In genomic region chr17:9905902-9906301, GRCh38 we compare ENCODE assay signal across 9 cellular contexts. TPM values are rescaled to one million over a fixed set of nuclear protein-coding genes. Genes with fewer than 3 reads are reported as not detected.
DNase-seq lines count a peak whose midpoint lies in the region; ATAC-seq, FAIRE-seq and TF ChIP-seq lines count a peak whose summit lies in the region.
"Had no signal": no experiment of that assay in that cellular context is flagged by ENCODE, and none has a peak within 500 bp of the region (broad histone marks: within the 10 kb centered on the region; RNA-seq: fewer than 3 reads in every experiment).

No MANE protein-coding gene starts in this region.

- WGBS in adrenal gland, 4 donors: 13 to 23% (median 16%) methylated on average over 4 of the region's 4 CpGs
- WGBS in HepG2 (ENCODE audit: low lambda C conversion rate): 17% methylated on average over 4 of the region's 4 CpGs

- no peaks in the 10 kb centered on the region for H3K9me3 ChIP-seq in adrenal gland (replicated peaks in 1 of 3)
- H3K9me3 ChIP-seq in HepG2 (ENCODE audit: low read length): no peaks in the 10 kb centered on the region

- no peaks in the 10 kb centered on the region for H3K79me2 ChIP-seq in HepG2 (ENCODE audit: insufficient read depth, low read length)

- H3K4me1 ChIP-seq in adrenal gland (replicated peaks in 1 of 2): no peaks in the 10 kb centered on the region
- no peaks in the 10 kb centered on the region for H3K4me1 ChIP-seq in HepG2 (ENCODE audit: insufficient read depth, low read length)

- H4K20me1 ChIP-seq in HepG2 (ENCODE audit: insufficient read depth, low read length): no peaks in the 10 kb centered on the region

- POLR2A ChIA-PET in HepG2 (lab: Yijun Ruan, JAX): no interaction called here

- no peak overlapping the region for H3K9ac ChIP-seq in HepG2 (ENCODE audit: insufficient read depth, low read depth, low read length)

- intact Hi-C loops in adrenal gland (cut with DNase I): no loop called here
- intact Hi-C loops in HepG2 (cut with micrococcal nuclease; ENCODE audit: unreplicated experiment): no loop called here

- no peak for FAIRE-seq in HepG2 (lab: Jason Lieb, UNC)

- TF ChIP-seq POLR2A in adrenal gland (IDR thresholded peaks at IDR 0.05) (no peak), HepG2 (IDR thresholded peaks at IDR 0.05; ENCODE audit: insufficient read depth in 1 of 2, low read depth in 2 of 2, low read length in 2 of 2) (no peak)

- ATAC-seq in HG02798 (IDR thresholded peaks at IDR 0.05; ENCODE audit: poor library complexity, unreplicated experiment) (peak; percentile 47), HepG2 (peak; percentile 42; the same call in 1 of the 3 replicates), HG03139 (IDR thresholded peaks at IDR 0.05; ENCODE audit: unreplicated experiment) (no peak), GM21619 (IDR thresholded peaks at IDR 0.05; ENCODE audit: unreplicated experiment) (no peak), HG02852 (IDR thresholded peaks at IDR 0.05; ENCODE audit: unreplicated experiment) (no peak)

- no peak overlapping the region for H2AFZ ChIP-seq in HepG2 (ENCODE audit: low read length)

- no TSS peak for BruUV-seq in HepG2 (replicated peaks; lab: Mats Ljungman, UMichigan)

- no peak overlapping the region for H3K27ac ChIP-seq in adrenal gland
- H3K27ac ChIP-seq in HepG2 (ENCODE audit: extremely low read length, insufficient read depth, low read length): no peak overlapping the region

- no peak for TF ChIP-seq EP300 in HepG2 (IDR thresholded peaks at IDR 0.05; ENCODE audit: low read depth in 2 of 2, low read length in 2 of 2)
- no peak for TF ChIP-seq EP300 in HepG2 (CRISPR knock-in tag; IDR thresholded peaks at IDR 0.05; ENCODE audit: borderline replicate concordance)

- TF ChIP-seq CTCF in adrenal gland (IDR thresholded peaks at IDR 0.05): peak in 5 of 6 experiments; percentile 15 to 41 (median 37)
- TF ChIP-seq CTCF in HepG2 (CRISPR knock-in tag; IDR thresholded peaks at IDR 0.05): peak; percentile 23; the same call in 1 of the 2 replicates

- DNase-seq in EH (ENCODE audit: low read depth) (peak; percentile 15), adrenal gland (peak in 1 of 7 donors; percentile 38), HepG2 (ENCODE audit: low spot score) (peak; percentile 3), SHP77 treated with DMSO at 0.1 percent for 48 hours (lab: John Stamatoyannopoulos, UW) (no peak)

- in situ Hi-C loops in HepG2 (cut with HindIII; ENCODE audit: extremely low pct_ligation_motif_present, low pct_unique_long_range_greater_than_20kb): no loop called here

- no peak overlapping the region for H3K4me2 ChIP-seq in HepG2 (ENCODE audit: low read depth, low read length)

- H3K27me3 ChIP-seq in adrenal gland: no peaks in the 10 kb centered on the region
- peaks cover 0 to 11% of the 10 kb centered on the region in 2 experiments; a peak in 3 of 5 replicates for H3K27me3 ChIP-seq in HepG2 (ENCODE audit: control insufficient read depth in 1 of 2, insufficient read depth in 2 of 2, low read length in 2 of 2)

- no peak for TF ChIP-seq RAD21 in HepG2 (CRISPR knock-in tag; IDR thresholded peaks at IDR 0.05)

- no peak overlapping the region for H3K4me3 ChIP-seq in adrenal gland
- no peak overlapping the region for H3K4me3 ChIP-seq in HepG2 (replicated peaks in 1 of 3; ENCODE audit: insufficient read depth in 1 of 3, low read depth in 2 of 3, low read length in 3 of 3)

- CTCF ChIA-PET in HepG2 (lab: Yijun Ruan, JAX; ENCODE audit: low intra/inter-chr PET ratio, low total read pairs): no interaction called here

- H3K36me3 ChIP-seq in adrenal gland (replicated peaks in 1 of 2): no peaks in the 10 kb centered on the region
- no peaks in the 10 kb centered on the region for H3K36me3 ChIP-seq in HepG2 (replicated peaks in 1 of 2; ENCODE audit: control insufficient read depth in 1 of 2, insufficient read depth in 2 of 2, low read length in 2 of 2)

TF ChIP-seq in HepG2, 621 proteins besides CTCF, POLR2A, EP300 and RAD21 (continues in another document):
- TF ChIP-seq SIX1 (CRISPR knock-in tag; IDR thresholded peaks at IDR 0.05; ENCODE audit: borderline replicate concordance) (no peak), HMGXB4 (CRISPR knock-in tag; IDR thresholded peaks at IDR 0.05; ENCODE audit: borderline replicate concordance in 1 of 2, low read depth in 1 of 2) (no peak), ZNF816 (CRISPR knock-in tag; IDR thresholded peaks at IDR 0.05; ENCODE audit: borderline replicate concordance) (no peak), ZNF75D (CRISPR knock-in tag; IDR thresholded peaks at IDR 0.05; ENCODE audit: borderline replicate concordance) (no peak), PLSCR1 (CRISPR knock-in tag; IDR thresholded peaks at IDR 0.05; ENCODE audit: borderline replicate concordance) (no peak), SKI (IDR thresholded peaks at IDR 0.05; ENCODE audit: partially characterized antibody) (no peak), SP5 (CRISPR knock-in tag; IDR thresholded peaks at IDR 0.05; ENCODE audit: borderline replicate concordance, low read depth) (no peak), SMAD3 (CRISPR knock-in tag; IDR thresholded peaks at IDR 0.05) (no peak), ZFP82 (CRISPR knock-in tag; IDR thresholded peaks at IDR 0.05; ENCODE audit: borderline replicate concordance) (no peak), EEA1 (CRISPR knock-in tag; IDR thresholded peaks at IDR 0.05; ENCODE audit: borderline replicate concordance) (no peak), SRSF1 (optimal IDR thresholded peaks at IDR 0.05; ENCODE audit: low read depth, low read length) (no peak), ZSCAN31 (CRISPR knock-in tag; IDR thresholded peaks at IDR 0.05; ENCODE audit: low read depth) (no peak), MXI1 (IDR thresholded peaks at IDR 0.05; ENCODE audit: borderline replicate concordance, low read depth, low read length) (no peak), RNF219 (CRISPR knock-in tag; IDR thresholded peaks at IDR 0.05) (no peak), FOXA3 (CRISPR knock-in tag; IDR thresholded peaks at IDR 0.05) (no peak), SIN3B (IDR thresholded peaks at IDR 0.05; ENCODE audit: low read length) (no peak), ZSCAN22 (CRISPR knock-in tag; IDR thresholded peaks at IDR 0.05) (no peak)

RNA-seq across cellular contexts. Expression of gene RCVRN, which starts 0.8 kb away (rescaled TPM):
- total RNA-seq in adrenal gland: under 1 TPM in 2 of 8 donors, not detected in 6; 0.14 to 0.91 TPM
- under 1 TPM in 2 of 3 donors, not detected in 1; 0.13 to 0.80 TPM for polyA plus RNA-seq in adrenal gland
- not detected in 2 replicates for total RNA-seq in HepG2 (2016; rRNA removed; fragmentation: Illumina TruSeq; extraction: Trizol)
- not detected in 2 replicates for total RNA-seq in HepG2 (2016; cell fraction: cytosol; rRNA removed; fragmentation: Illumina TruSeq; extraction: Trizol; ENCODE audit: low read depth)
- total RNA-seq in HepG2 (2016; cell fraction: insoluble cytoplasmic fraction; rRNA removed; fragmentation: Illumina TruSeq; extraction: Trizol): not detected in 2 replicates
- total RNA-seq in HepG2 (2016; cell fraction: membrane; rRNA removed; fragmentation: Illumina TruSeq; extraction: Trizol): not detected in 2 replicates
- total RNA-seq in HepG2 (2016; cell fraction: nucleus; rRNA removed; fragmentation: Illumina TruSeq; extraction: Trizol): not detected in 2 replicates
- polyA plus RNA-seq in HepG2 (2011; rRNA removed): not detected in 2 replicates
- polyA plus RNA-seq in HepG2 (2011; cell fraction: cytosol; rRNA removed): not detected in 2 replicates
- polyA plus RNA-seq in HepG2 (2011; cell fraction: nucleus; rRNA removed): not detected in 2 replicates
- not detected in 2 replicates for polyA plus RNA-seq in HepG2 (2012)
- not detected in 2 replicates for polyA plus RNA-seq in HepG2 (2016; cell fraction: cytosol; fragmentation: Illumina TruSeq; extraction: Trizol; ENCODE audit: low read depth)
- polyA plus RNA-seq in HepG2 (2016; cell fraction: insoluble cytoplasmic fraction; fragmentation: Illumina TruSeq; extraction: Trizol; ENCODE audit: low read depth): not detected in 2 replicates
- polyA plus RNA-seq in HepG2 (2016; cell fraction: membrane; fragmentation: Illumina TruSeq; extraction: Trizol; ENCODE audit: low read depth): not detected in 2 replicates
- not detected in 2 replicates for polyA plus RNA-seq in HepG2 (2016; cell fraction: nucleus; fragmentation: Illumina TruSeq; extraction: Trizol; ENCODE audit: insufficient read depth, low read depth)
- polyA minus RNA-seq in HepG2 (2011; rRNA and poly(A)+ RNA removed; ENCODE audit: low replicate concordance): 0.12 TPM in 1 of 2 replicates, not detected in the other
- polyA minus RNA-seq in HepG2 (2011; cell fraction: cytosol; rRNA and poly(A)+ RNA removed): not detected in 2 replicates
- polyA minus RNA-seq in HepG2 (2011; cell fraction: nucleus; rRNA and poly(A)+ RNA removed): not detected in 2 replicates
- total RNA-seq: M059J had no signal

Comparison
In these comparisons a context has a peak if more than half of its experiments do, and no peak if none do; other contexts are left out.
1. ATAC-seq: peak in HG02798 (single experiment) and HepG2 (single experiment); none in HG03139 (single experiment), GM21619 (single experiment) and HG02852 (single experiment).